ENCODE assay signal across 8 cellular contexts in genomic region chr12:106302401-106303201, GRCh38. TPM values are rescaled to one million over a fixed set of nuclear protein-coding genes. Genes with fewer than 3 reads are reported as not detected.
A peak's percentile ranks its signal among the peaks of the same experiment; 100 is the strongest.
DNase-seq lines count a peak whose midpoint lies in the region; TF ChIP-seq lines count a peak whose summit lies in the region.

Gene TCP11L2 (plus strand): TSS chr12:106302733. CDS start chr12:106311076, 8,343 bp downstream.

- WGBS in H9 (ENCODE audit: extremely low coverage, insufficient read length, low lambda C conversion rate) = no CpG with 5 or more reads among the region's 76 CpGs
- WGBS in SK-N-SH (ENCODE audit: low lambda C conversion rate) = 0% methylated on average over 25 of the region's 76 CpGs

- H4K91ac ChIP-seq in H9 (ENCODE audit: insufficient read length, low read depth, low read length) = no peak within 1 kb of the TSS

- peak in 1 of 2 experiments; percentile 60; a peak in 2 of 4 replicates for TF ChIP-seq EP300 in SK-N-SH (IDR thresholded peaks at IDR 0.05; ENCODE audit: borderline replicate concordance in 1 of 2, low read depth in 1 of 2, low read length in 1 of 2)

- H3K27ac ChIP-seq in H9 (ENCODE audit: insufficient read length, low read depth, low read length) (no peak within 1 kb of the TSS), SK-N-SH (ENCODE audit: low read depth in 2 of 2, low read length in 1 of 2) (peak within 1 kb of the TSS; percentile 83 to 93)

- no peak within 1 kb of the TSS for H4K5ac ChIP-seq in H9 (ENCODE audit: insufficient read length, low read depth, low read length)

- TF ChIP-seq CTCF in H9 (conservative IDR thresholded peaks at IDR 0.05) = no peak
- no peak for TF ChIP-seq CTCF in SK-N-SH (IDR thresholded peaks at IDR 0.05)
- no peak for TF ChIP-seq CTCF in subcutaneous adipose tissue (IDR thresholded peaks at IDR 0.05; ENCODE audit: low read depth)

- H3K56ac ChIP-seq in H9 (ENCODE audit: insufficient read length, low read depth, low read length) = no peak within 1 kb of the TSS

- CTCF ChIA-PET in SK-N-SH (lab: Yijun Ruan, JAX) = interaction anchor here (1.2 to 4.2 kb wide), 4 partner anchors 20 to 55 kb away, joined by 3 to 20 read pairs (median 6); partner anchors contain the start of gene POLR3B

- no peak within 1 kb of the TSS; the same call in 1 of the 2 replicates for H3K4ac ChIP-seq in H9 (ENCODE audit: low read depth, low read length)

- no peak within 1 kb of the TSS for H2BK20ac ChIP-seq in H9 (ENCODE audit: low read depth, low read length, poor library complexity, severe bottlenecking)

- peak within 1 kb of the TSS; percentile 81 to 89 for H3K4me3 Mint-ChIP-seq in H9

- no peak for TF ChIP-seq RAD21 in SK-N-SH (IDR thresholded peaks at IDR 0.05; ENCODE audit: low read length)

- H3K79me1 ChIP-seq in H9 (ENCODE audit: insufficient read depth, low read depth, low read length, poor library complexity, severe bottlenecking) = no peaks in the 10 kb centered on the region

- no peak within 1 kb of the TSS for H3T11ph ChIP-seq in H9 (ENCODE audit: low read length)

- H3K27me3 ChIP-seq in H9 (ENCODE audit: insufficient read depth, low read length) (no peaks in the 10 kb centered on the region), MG63 (no peaks in the 10 kb centered on the region), SK-N-SH (ENCODE audit: insufficient read depth) (no peaks in the 10 kb centered on the region)

- peak within 1 kb of the TSS; percentile 78 for H3K4me2 ChIP-seq in H9 (ENCODE audit: insufficient read depth, insufficient read length, low read length)
- H3K4me2 ChIP-seq in SK-N-SH = peak within 1 kb of the TSS; percentile 99

- POLR2A ChIA-PET in SK-N-SH (lab: Yijun Ruan, JAX) = no interaction called here

- H3K4me1 ChIP-seq in H9 (ENCODE audit: insufficient read depth, low read length) = peaks cover 2% of the 10 kb centered on the region
- peaks cover 8 to 11% of the 10 kb centered on the region in 2 experiments; a peak in 2 of 4 replicates for H3K4me1 ChIP-seq in SK-N-SH (ENCODE audit: control insufficient read depth in 1 of 2, insufficient read depth in 2 of 2, low read depth in 1 of 2, low read length in 1 of 2)

- no peaks in the 10 kb centered on the region for H3F3A ChIP-seq in SK-N-SH (replicated peaks; ENCODE audit: insufficient read depth)

- no peaks in the 10 kb centered on the region for H3K9me3 ChIP-seq in H9 (ENCODE audit: control insufficient read depth, low read depth, low read length)
- H3K9me3 ChIP-seq in MG63 = no peaks in the 10 kb centered on the region
- H3K9me3 ChIP-seq in SK-N-SH = no peaks in the 10 kb centered on the region

- H3K23me2 ChIP-seq in H9 (ENCODE audit: insufficient read length, low read depth, low read length, poor library complexity, severe bottlenecking) = peaks cover 10% of the 10 kb centered on the region

- H3K27me3 Mint-ChIP-seq in H9 (ENCODE audit: low read depth) = no peaks in the 10 kb centered on the region

- no peaks in the 10 kb centered on the region for H3K36me3 Mint-ChIP-seq in H9 (ENCODE audit: insufficient read depth in 1 of 3, low read depth in 3 of 3)

- peak within 1 kb of the TSS; percentile 97 for H2BK120ac ChIP-seq in H9 (ENCODE audit: low read depth, low read length, poor library complexity, severe bottlenecking)

- H3K4me1 Mint-ChIP-seq in H9 = peaks cover 23 to 28% of the 10 kb centered on the region in 2 experiments

- no peak within 1 kb of the TSS for H2AK5ac ChIP-seq in H9 (ENCODE audit: insufficient read length, low read length)

- peak within 1 kb of the TSS; percentile 93 for H3K18ac ChIP-seq in H9 (ENCODE audit: insufficient read length, low read depth, low read length)

- no peak within 1 kb of the TSS for H2BK15ac ChIP-seq in H9 (ENCODE audit: low read depth, low read length)

- DNase-seq in EL = peak; percentile 74
- peak; percentile 83 for DNase-seq in H9
- DNase-seq in MG63 = peak; percentile 84
- DNase-seq in SK-N-SH = peak; percentile 97
- peak; percentile 91 for DNase-seq in activated naive CD4-positive, alpha-beta T cell treated with anti-CD3 and anti-CD28 coated beads, Interleukin-2, amount 50 U/mL, for 16 hours
- peak; percentile 94 for DNase-seq in germinal center (ENCODE audit: low spot score)
- DNase-seq in nucleus accumbens (lab: John Stamatoyannopoulos, UW) = peak; percentile 20 to 99 (median 88)

- no peak within 1 kb of the TSS for H2BK12ac ChIP-seq in H9 (ENCODE audit: insufficient read length, low read depth, low read length)

- H2AFZ ChIP-seq in H9 (ENCODE audit: low read length) (no peak within 1 kb of the TSS), SK-N-SH (ENCODE audit: low read depth) (peak within 1 kb of the TSS; percentile 98)

- H3K9me3 Mint-ChIP-seq in H9 = no peaks in the 10 kb centered on the region

- peak within 1 kb of the TSS; percentile 91 for H3K4me3 ChIP-seq in MG63
- peak within 1 kb of the TSS; percentile 92 to 96 for H3K4me3 ChIP-seq in SK-N-SH (ENCODE audit: low read depth in 2 of 2, low read length in 1 of 2)

- H3K36me3 ChIP-seq in MG63 (no peaks in the 10 kb centered on the region), SK-N-SH (replicated peaks in 1 of 2; ENCODE audit: control insufficient read depth in 1 of 2, insufficient read depth in 2 of 2, low read length in 1 of 2) (no peaks in the 10 kb centered on the region)

- H3K23ac ChIP-seq in H9 (ENCODE audit: insufficient read length, low read depth, low read length) = no peak within 1 kb of the TSS

- H2BK5ac ChIP-seq in H9 (ENCODE audit: insufficient read length, low read length) = no peak within 1 kb of the TSS

- no peaks in the 10 kb centered on the region for H4K20me1 ChIP-seq in H9 (ENCODE audit: control insufficient read depth, insufficient read depth, insufficient read length)
- no peaks in the 10 kb centered on the region for H4K20me1 ChIP-seq in SK-N-SH (ENCODE audit: insufficient read depth)

- no peak within 1 kb of the TSS for H4K8ac ChIP-seq in H9 (replicated peaks; ENCODE audit: insufficient read length, low read depth, low read length)

- H3K79me2 ChIP-seq in H9 (ENCODE audit: insufficient read depth, low read length) (no peaks in the 10 kb centered on the region), SK-N-SH (ENCODE audit: insufficient read depth) (no peaks in the 10 kb centered on the region)

- peak within 1 kb of the TSS; percentile 92 for H3K9ac ChIP-seq in H9 (ENCODE audit: extremely low read depth, insufficient read length, low read length)
- H3K9ac ChIP-seq in SK-N-SH = peak within 1 kb of the TSS; percentile 95

- H3K14ac ChIP-seq in H9 (ENCODE audit: insufficient read depth, low read length) = peak within 1 kb of the TSS; percentile 99

- no peaks in the 10 kb centered on the region for H3K9me2 ChIP-seq in SK-N-SH

- H3K27ac Mint-ChIP-seq in H9 = peak within 1 kb of the TSS; percentile 99 to 100 (median 100)

TF ChIP-seq in SK-N-SH, 30 proteins besides CTCF, POLR2A, EP300 and RAD21:
- peak; percentile 9; the same call in 1 of the 2 replicates for TF ChIP-seq TCF12 (IDR thresholded peaks at IDR 0.05)
- no peak for TF ChIP-seq FOXM1 (IDR thresholded peaks at IDR 0.05; ENCODE audit: low read depth)
- no peak for TF ChIP-seq RFX5 (IDR thresholded peaks at IDR 0.05; ENCODE audit: low read length)
- peak; percentile 55 for TF ChIP-seq JUND (IDR thresholded peaks at IDR 0.05)
- TF ChIP-seq, protein P1, sequence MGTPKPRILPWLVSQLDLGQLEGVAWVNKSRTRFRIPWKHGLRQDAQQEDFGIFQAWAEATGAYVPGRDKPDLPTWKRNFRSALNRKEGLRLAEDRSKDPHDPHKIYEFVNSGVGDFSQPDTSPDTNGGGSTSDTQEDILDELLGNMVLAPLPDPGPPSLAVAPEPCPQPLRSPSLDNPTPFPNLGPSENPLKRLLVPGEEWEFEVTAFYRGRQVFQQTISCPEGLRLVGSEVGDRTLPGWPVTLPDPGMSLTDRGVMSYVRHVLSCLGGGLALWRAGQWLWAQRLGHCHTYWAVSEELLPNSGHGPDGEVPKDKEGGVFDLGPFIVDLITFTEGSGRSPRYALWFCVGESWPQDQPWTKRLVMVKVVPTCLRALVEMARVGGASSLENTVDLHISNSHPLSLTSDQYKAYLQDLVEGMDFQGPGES (IDR thresholded peaks at IDR 0.05; ENCODE audit: low read depth, low read length) = 0 out of 2 replicates have a peak, but pooled peaks have one; percentile 6
- no peak for TF ChIP-seq FOXJ3 (CRISPR knock-in tag; IDR thresholded peaks at IDR 0.05)
- TF ChIP-seq MEF2A (IDR thresholded peaks at IDR 0.05; ENCODE audit: borderline replicate concordance, low read depth) = no peak
- peak; percentile 38; the same call in 1 of the 2 replicates for TF ChIP-seq MAX (IDR thresholded peaks at IDR 0.05; ENCODE audit: low read depth)
- TF ChIP-seq FOSL2 (IDR thresholded peaks at IDR 0.05; ENCODE audit: borderline replicate concordance, low read depth) = no peak
- TF ChIP-seq ELF1 (IDR thresholded peaks at IDR 0.05) = peak; percentile 94
- no peak; the same call in 1 of the 2 replicates for TF ChIP-seq SIN3A (IDR thresholded peaks at IDR 0.05; ENCODE audit: borderline replicate concordance, low read depth, low read length)
TF ChIP-seq in SK-N-SH: peak in this region for 5.

RNA-seq across cellular contexts. Expression of gene TCP11L2, which starts in this region (rescaled TPM):
- total RNA-seq in H9 (2021) (5.8 and 6.1 TPM in 2 replicates), subcutaneous adipose tissue (10 to 100 TPM; 25.2 to 48.8 (median 38.8) TPM)
- total RNA-seq in MG63 (2014; rRNA removed; shearing (Covaris generic); ENCODE audit: low replicate concordance) = 33.9 and 37.0 TPM in 2 replicates
- 4.0 and 5.5 TPM in 2 replicates for polyA plus RNA-seq in SK-N-SH (2012; rRNA removed)
- polyA plus RNA-seq in SK-N-SH (2012; cell fraction: cytosol; rRNA removed) = 3.2 and 3.8 TPM in 2 replicates
- 6.3 and 11.7 TPM in 2 replicates for polyA plus RNA-seq in SK-N-SH (2012; cell fraction: nucleus; rRNA removed)
